16 cellular contexts compared by ENCODE assay signal in genomic region chr10:3324572-3324971, GRCh38.
"Had no signal": no experiment of that assay in that cellular context is flagged by ENCODE, and none has a peak within 500 bp of the region (broad histone marks: within the 10 kb centered on the region; RNA-seq: fewer than 3 reads in every experiment).

No MANE protein-coding gene starts in this region.

- H3K36me3 Mint-ChIP-seq: mesothelial cell of epicardium had no signal

- H3K9me3 ChIP-seq: ascending aorta, colonic mucosa, gastroesophageal sphincter, psoas muscle had no signal

- H3K4me3 Mint-ChIP-seq: activated CD8-positive, alpha-beta T cell treated with anti-CD3 and anti-CD28 coated beads, Interleukin-2, amount 10 ng/mL, durations not matched to agents 7 days and 5 days; activated naive CD8-positive, alpha-beta T cell treated with anti-CD3 and anti-CD28 coated beads, Interleukin-2, amount 50 U/mL, for 24 hours; mesothelial cell of epicardium; T-helper 1 cell treated with Interleukin-12 subunit alpha and Interleukin-12 subunit beta and Interleukin-4 antibody, amounts not matched to agents 30 μg/mL and 1 μg/mL, for 36 hours; WTC11 had no signal

- H3K36me3 ChIP-seq: ascending aorta, cardiac muscle cell, colonic mucosa, gastroesophageal sphincter had no signal

- DNase-seq: activated CD4-positive, alpha-beta T cell treated with anti-CD3 and anti-CD28 coated beads for 48 hours; activated CD8-positive, alpha-beta memory T cell treated with anti-CD3 and anti-CD28 coated beads, Interleukin-2, amount 50 U/mL, for 48 hours; activated CD8-positive, alpha-beta T cell treated with anti-CD3 and anti-CD28 coated beads, Interleukin-2, amount 10 ng/mL, durations not matched to agents 7 days and 5 days; activated naive CD4-positive, alpha-beta T cell; activated naive CD8-positive, alpha-beta T cell treated with anti-CD3 and anti-CD28 coated beads, Interleukin-2, amount 50 U/mL, for 24 hours; colonic mucosa; psoas muscle; stimulated activated CD4-positive, alpha-beta T cell treated with anti-CD3 and anti-CD28 coated beads, Interleukin-2, amount 100 ng/mL, for 24 hours; stimulated activated naive CD4-positive, alpha-beta T cell treated with Interleukin-2 at 50 U/mL for 16 hours had no signal

- H3K4me1 ChIP-seq: colonic mucosa, psoas muscle had no signal

- H3K9me3 Mint-ChIP-seq: activated naive CD8-positive, alpha-beta T cell treated with anti-CD3 and anti-CD28 coated beads, Interleukin-2, amount 50 U/mL, for 24 hours; T-helper 1 cell treated with Interleukin-12 subunit alpha and Interleukin-12 subunit beta and Interleukin-4 antibody, amounts not matched to agents 30 μg/mL and 1 μg/mL, for 36 hours had no signal

- H3K27me3 ChIP-seq: ascending aorta, cardiac muscle cell, colonic mucosa, gastroesophageal sphincter had no signal

- H3K27ac Mint-ChIP-seq: activated CD8-positive, alpha-beta T cell treated with anti-CD3 and anti-CD28 coated beads, Interleukin-2, amount 10 ng/mL, durations not matched to agents 7 days and 5 days; activated naive CD8-positive, alpha-beta T cell treated with anti-CD3 and anti-CD28 coated beads, Interleukin-2, amount 50 U/mL, for 24 hours; mesothelial cell of epicardium; T-helper 1 cell treated with Interleukin-12 subunit alpha and Interleukin-12 subunit beta and Interleukin-4 antibody, amounts not matched to agents 30 μg/mL and 1 μg/mL, for 36 hours; WTC11 had no signal

- H3K27ac ChIP-seq: cardiac muscle cell, colonic mucosa, gastroesophageal sphincter, psoas muscle had no signal

- H3K4me3 ChIP-seq: ascending aorta, cardiac muscle cell, colonic mucosa, gastroesophageal sphincter, psoas muscle had no signal

- ATAC-seq: activated CD8-positive, alpha-beta T cell treated with anti-CD3 and anti-CD28 coated beads, Interleukin-2, amount 10 ng/mL, durations not matched to agents 7 days and 5 days; activated naive CD8-positive, alpha-beta T cell treated with anti-CD3 and anti-CD28 coated beads, Interleukin-2, amount 50 U/mL, for 24 hours; gastroesophageal sphincter; sciatic nerve; WTC11 had no signal

- H3K4me1 Mint-ChIP-seq: activated naive CD8-positive, alpha-beta T cell treated with anti-CD3 and anti-CD28 coated beads, Interleukin-2, amount 50 U/mL, for 24 hours; WTC11 had no signal
